27 cellular contexts compared by ENCODE assay signal in genomic region chr12:13273850-13274249, GRCh38.
DNase-seq lines count a peak whose midpoint lies in the region; ATAC-seq and TF ChIP-seq lines count a peak whose summit lies in the region.
"Had no signal": no experiment of that assay in that cellular context is flagged by ENCODE, and none has a peak within 500 bp of the region (broad histone marks: within the 10 kb centered on the region; RNA-seq: fewer than 3 reads in every experiment).

No MANE protein-coding gene starts in this region.

- CTCF ChIA-PET in IMR-90 (lab: Yijun Ruan, JAX), result interaction anchor here (1.2 kb wide), 1 partner anchor 9 kb away, joined by 6 read pairs; no protein-coding TSS in a partner anchor

- no peak overlapping the region for H3K27ac ChIP-seq in IMR-90 (ENCODE audit: insufficient read depth, low read length)
- H3K27ac ChIP-seq: neutrophil, Peyer's patch, prostate gland, upper lobe of right lung had no signal

- H3K56ac ChIP-seq in IMR-90 (ENCODE audit: extremely low read depth, insufficient read depth, low read length), result no peak overlapping the region

- H2AK5ac ChIP-seq in IMR-90 (ENCODE audit: low read depth, low read length), result no peak overlapping the region

- dilution Hi-C loops in IMR-90 (cut with HindIII; ENCODE audit: low sequenced_read_pairs, unreplicated experiment), result no loop called here

- H3K4me1 ChIP-seq in IMR-90 (ENCODE audit: control insufficient read depth, insufficient read depth, low read length) (no peaks in the 10 kb centered on the region), skeletal muscle satellite cell (ENCODE audit: control insufficient read depth, insufficient read depth, low read length) (no peaks in the 10 kb centered on the region)
- H3K4me1 ChIP-seq: prostate gland, upper lobe of right lung had no signal

- intact Hi-C loops in IMR-90 (cut with micrococcal nuclease), result no loop called here

- no peak overlapping the region for H2BK5ac ChIP-seq in IMR-90 (ENCODE audit: low read depth, low read length, poor library complexity, severe bottlenecking)

- no peak for TF ChIP-seq RAD21 in IMR-90 (IDR thresholded peaks at IDR 0.05; ENCODE audit: low read length)

- 42% methylated on average over 5 of the region's 12 CpGs; no CpG with 5 or more reads in 1 of the 2 experiments for WGBS in IMR-90 (ENCODE audit: extremely low coverage in 2 of 2, insufficient read length in 1 of 2), 2 experiments

- H3K36me3 ChIP-seq in IMR-90 (ENCODE audit: control insufficient read depth, insufficient read depth, low read length) (no peaks in the 10 kb centered on the region), skeletal muscle satellite cell (ENCODE audit: insufficient read depth, low read length) (no peaks in the 10 kb centered on the region)
- H3K36me3 ChIP-seq: neutrophil, Peyer's patch, prostate gland, upper lobe of right lung had no signal

- peak; percentile 9 for DNase-seq in NCI-H1105 treated with DMSO at 0.1 percent for 48 hours (lab: John Stamatoyannopoulos, UW)
- DNase-seq in NCI-H1105 (lab: John Stamatoyannopoulos, UW), result no peak
- no peak for DNase-seq in IMR-90
- DNase-seq in fibroblast of the aortic adventitia (ENCODE audit: low read depth), result peak; percentile 31
- no peak for DNase-seq in NCI-H2196 treated with DMSO at 0.1 percent for 48 hours (lab: John Stamatoyannopoulos, UW; ENCODE audit: unreplicated experiment)
- DNase-seq in NCI-H2107 treated with DMSO at 0.1 percent for 48 hours (lab: John Stamatoyannopoulos, UW; ENCODE audit: unreplicated experiment), result no peak
- no peak for DNase-seq in CD1c-positive myeloid dendritic cell (ENCODE audit: extremely low spot score)
- DNase-seq: 8988T; activated CD4-positive, alpha-beta T cell treated with anti-CD3 and anti-CD28 coated beads for 36 hours; activated CD8-positive, alpha-beta T cell treated with anti-CD3 and anti-CD28 coated beads for 36 hours; activated naive CD4-positive, alpha-beta T cell treated with anti-CD3 and anti-CD28 coated beads, Interleukin-2, amount 50 U/mL, for 16 hours; amniotic stem cell; Calu3; CD4-positive, CD25-positive, alpha-beta regulatory T cell; GDM1; naive B cell; NCI-H146; NCI-H2107; NCI-H82; Peyer's patch; SHP77 treated with DMSO at 0.1 percent for 48 hours; substantia nigra; upper lobe of right lung had no signal

- H3K9ac ChIP-seq in IMR-90 (ENCODE audit: low read depth, low read length) (no peak overlapping the region), skeletal muscle satellite cell (ENCODE audit: low read depth, low read length) (no peak overlapping the region)

- no peak overlapping the region for H4K5ac ChIP-seq in IMR-90 (ENCODE audit: low read depth, low read length)

- no peak for TF ChIP-seq POLR2A in IMR-90 (IDR thresholded peaks at IDR 0.05; ENCODE audit: low read depth, low read length)

- no peak overlapping the region for H2AK9ac ChIP-seq in IMR-90 (replicated peaks; ENCODE audit: low read depth, low read length, poor library complexity)

- no peak overlapping the region for H2BK120ac ChIP-seq in IMR-90 (ENCODE audit: low read depth, low read length)

- BruUV-seq in IMR-90 (replicated peaks; lab: Mats Ljungman, UMichigan), result no TSS peak

- H2AFZ ChIP-seq in IMR-90 (replicated peaks; ENCODE audit: low read length, poor library complexity), result no peak overlapping the region

- in situ Hi-C loops in IMR-90 (cut with MboI; ENCODE audit: low sequenced_read_pairs), result loop anchor here (10.0 kb wide), 1 partner anchor 891 kb away; no protein-coding TSS in a partner anchor

- H3K9me3 ChIP-seq in IMR-90 (ENCODE audit: control insufficient read depth, insufficient read depth, low read length), result no peaks in the 10 kb centered on the region; the same call in 1 of the 2 replicates
- no peaks in the 10 kb centered on the region for H3K9me3 ChIP-seq in skeletal muscle satellite cell (replicated peaks; ENCODE audit: low read length)
- H3K9me3 ChIP-seq: neutrophil, Peyer's patch, prostate gland, upper lobe of right lung had no signal

- no peak overlapping the region for H3K14ac ChIP-seq in IMR-90 (replicated peaks; ENCODE audit: low read depth, low read length)

- H3K9me1 ChIP-seq in IMR-90 (ENCODE audit: insufficient read depth, low read length), result no peaks in the 10 kb centered on the region

- H3K4ac ChIP-seq in IMR-90 (ENCODE audit: low read depth, low read length), result no peak overlapping the region

- H3K4me3 ChIP-seq in IMR-90 (ENCODE audit: insufficient read depth, low read depth, low read length) (no peak overlapping the region), fibroblast of the aortic adventitia (ENCODE audit: low read depth, low read length) (peak overlapping the region; percentile 9), skeletal muscle satellite cell (ENCODE audit: low read length) (no peak overlapping the region)
- H3K4me3 ChIP-seq: Peyer's patch, prostate gland, upper lobe of right lung had no signal

- POLR2A ChIA-PET in IMR-90 (lab: Charles Lee; ENCODE audit: unreplicated experiment), result no interaction called here

- H4K91ac ChIP-seq in IMR-90 (ENCODE audit: insufficient read depth, low read depth, low read length), result no peak overlapping the region

- no peak for TF ChIP-seq CTCF in IMR-90 (conservative IDR thresholded peaks at IDR 0.05; ENCODE audit: low read depth, low read length)
- TF ChIP-seq CTCF in fibroblast of the aortic adventitia (IDR thresholded peaks at IDR 0.05; ENCODE audit: insufficient read depth, low read length), result no peak

- H4K20me1 ChIP-seq in IMR-90 (ENCODE audit: insufficient read depth, low read length), result no peaks in the 10 kb centered on the region

- H3K18ac ChIP-seq in IMR-90 (ENCODE audit: low read depth, low read length), result no peak overlapping the region

- H2BK15ac ChIP-seq in IMR-90 (ENCODE audit: low read depth, low read length), result no peak overlapping the region

- H3K4me2 ChIP-seq in IMR-90 (ENCODE audit: low read depth, low read length), result peak overlapping the region; percentile 54; the same call in 1 of the 2 replicates
- H3K4me2 ChIP-seq in skeletal muscle satellite cell (ENCODE audit: low read length), result peak overlapping the region; percentile 54

- no peak for ATAC-seq in IMR-90 (ENCODE audit: low read depth)
- ATAC-seq: activated CD4-positive, alpha-beta T cell treated with anti-CD3 and anti-CD28 coated beads for 36 hours; activated CD8-positive, alpha-beta T cell treated with anti-CD3 and anti-CD28 coated beads for 36 hours; stimulated activated memory B cell treated with anti-CD40 and anti-IgM and Interleukin-4, amounts not matched to agents 10 μg/mL and 1 μg/mL and 100 μg/mL, for 72 hours; upper lobe of right lung had no signal

- H2BK20ac ChIP-seq in IMR-90 (ENCODE audit: low read depth, low read length), result no peak overlapping the region

- H3K27me3 ChIP-seq in IMR-90 (ENCODE audit: control insufficient read depth, insufficient read depth, low read length) (peaks cover 66% of the 10 kb centered on the region), skeletal muscle satellite cell (ENCODE audit: control insufficient read depth, insufficient read depth, low read length) (peaks cover 70% of the 10 kb centered on the region)
- H3K27me3 ChIP-seq: Peyer's patch had no signal

- no peaks in the 10 kb centered on the region for H3K79me1 ChIP-seq in IMR-90 (ENCODE audit: low read depth in 1 of 2, low read length in 2 of 2)

- no peak overlapping the region for H4K8ac ChIP-seq in IMR-90 (ENCODE audit: low read depth in 2 of 2, low read length in 2 of 2)

- H3K23ac ChIP-seq in IMR-90 (ENCODE audit: low read depth, low read length), result no peak overlapping the region

TF ChIP-seq in IMR-90, 13 proteins besides CTCF, POLR2A, EP300 and RAD21:
- no peak for TF ChIP-seq USF2 (IDR thresholded peaks at IDR 0.05; ENCODE audit: low read depth, low read length)
- no peak for TF ChIP-seq FOS (IDR thresholded peaks at IDR 0.05; ENCODE audit: low read depth, low read length)
- TF ChIP-seq MAFK (IDR thresholded peaks at IDR 0.05; ENCODE audit: low read depth, low read length), result no peak
- TF ChIP-seq CEBPB (IDR thresholded peaks at IDR 0.05; ENCODE audit: low read depth, low read length), result no peak
- no peak for TF ChIP-seq MAZ (IDR thresholded peaks at IDR 0.05; ENCODE audit: borderline replicate concordance, low read depth, low read length)
- no peak for TF ChIP-seq RFX5 (IDR thresholded peaks at IDR 0.05; ENCODE audit: low read depth, low read length)
- TF ChIP-seq NFE2L2 (IDR thresholded peaks at IDR 0.05; ENCODE audit: low read depth, low read length), result no peak
- TF ChIP-seq ELK1 (IDR thresholded peaks at IDR 0.05; ENCODE audit: borderline replicate concordance, low read depth, low read length), result no peak
- no peak for TF ChIP-seq RCOR1 (IDR thresholded peaks at IDR 0.05; ENCODE audit: insufficient replicate concordance, low read length)
- TF ChIP-seq SMC3 (IDR thresholded peaks at IDR 0.05; ENCODE audit: low read depth, low read length), result no peak
- no peak for TF ChIP-seq MXI1 (IDR thresholded peaks at IDR 0.05; ENCODE audit: borderline replicate concordance, low read depth, low read length)
- no peak for TF ChIP-seq BHLHE40 (IDR thresholded peaks at IDR 0.05; ENCODE audit: low read depth, low read length)
- TF ChIP-seq CHD1 (IDR thresholded peaks at IDR 0.05; ENCODE audit: low read depth, low read length), result no peak

Comparison
In these comparisons a context has a peak if more than half of its experiments do, and no peak if none do; other contexts are left out.
1. DNase-seq: peak in NCI-H1105 treated with DMSO at 0.1 percent for 48 hours (single experiment) and fibroblast of the aortic adventitia (single experiment); none in NCI-H1105 (single experiment), IMR-90 (single experiment), NCI-H2196 treated with DMSO at 0.1 percent for 48 hours (single experiment), NCI-H2107 treated with DMSO at 0.1 percent for 48 hours (single experiment) and CD1c-positive myeloid dendritic cell (single experiment).